Comparison of ENCODE assay signal across 16 cellular contexts in the genomic region with DNA sequence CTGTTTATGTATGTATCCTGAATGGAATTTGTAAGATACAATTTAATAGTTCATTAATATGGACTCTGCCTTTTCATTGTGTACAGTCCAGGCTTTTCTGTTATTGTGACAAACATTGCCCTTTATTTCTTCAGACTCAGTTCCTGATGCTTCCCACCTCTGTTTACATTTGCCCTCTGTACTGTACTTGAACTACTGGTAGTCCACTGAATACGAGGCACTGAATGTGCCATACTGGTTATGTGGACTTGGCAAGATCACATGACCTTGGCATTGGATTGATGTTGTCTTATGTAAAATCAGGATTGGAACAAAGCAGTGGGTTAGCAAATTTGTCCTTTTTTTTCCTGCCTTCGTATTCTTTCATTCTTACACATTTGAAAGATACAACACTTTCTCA.
"Had no signal": no experiment of that assay in that cellular context is flagged by ENCODE, and none has a peak within 500 bp of the region (broad histone marks: within the 10 kb centered on the region; RNA-seq: fewer than 3 reads in every experiment).

No MANE protein-coding gene starts in this region.

- H3K9me3 ChIP-seq: esophagus squamous epithelium, tibial nerve had no signal

- ATAC-seq: activated T-helper 17 cell treated with anti-CD3 and anti-CD28 coated beads, Interleukin-2, amount 50 U/mL, for 72 hours; effector memory CD8-positive, alpha-beta T cell had no signal

- H3K27ac ChIP-seq: cardiac muscle cell, esophagus squamous epithelium, tibial nerve had no signal

- DNase-seq: activated CD4-positive, alpha-beta memory T cell treated with anti-CD3 and anti-CD28 coated beads for 36 hours; activated CD4-positive, alpha-beta T cell treated with anti-CD3 and anti-CD28 coated beads for 36 hours; activated naive CD4-positive, alpha-beta T cell; activated naive CD8-positive, alpha-beta T cell treated with anti-CD3 and anti-CD28 coated beads for 36 hours; amygdala; effector memory CD8-positive, alpha-beta T cell; esophagus squamous epithelium; nephron progenitor cell; occipital lobe; stimulated activated CD4-positive, alpha-beta T cell treated with anti-CD3 and anti-CD28 coated beads, Interleukin-2, amount 100 ng/mL, for 24 hours had no signal

- H3K4me1 Mint-ChIP-seq: activated T-helper 17 cell treated with anti-CD3 and anti-CD28 coated beads, Interleukin-2, amount 50 U/mL, for 72 hours; nephron progenitor cell had no signal

- H3K4me3 Mint-ChIP-seq: activated CD4-positive, alpha-beta memory T cell treated with anti-CD3 and anti-CD28 coated beads for 36 hours; activated CD4-positive, alpha-beta T cell treated with anti-CD3 and anti-CD28 coated beads for 36 hours; activated naive CD8-positive, alpha-beta T cell treated with anti-CD3 and anti-CD28 coated beads for 36 hours; activated T-helper 17 cell treated with anti-CD3 and anti-CD28 coated beads, Interleukin-2, amount 50 U/mL, for 72 hours; effector memory CD8-positive, alpha-beta T cell; nephron progenitor cell; stimulated activated naive CD8-positive, alpha-beta T cell treated with anti-CD3 and anti-CD28 coated beads, Interleukin-15, Interleukin-2, amounts not matched to agents 100 ng/mL and 50 ng/mL, for 24 hours; T-helper 2 cell treated with Interferon-gamma antibody and Interleukin-4, amounts not matched to agents 5 μg/mL and 100 μg/mL, for 36 hours had no signal

- H3K27me3 Mint-ChIP-seq: activated CD4-positive, alpha-beta memory T cell treated with anti-CD3 and anti-CD28 coated beads for 36 hours; activated CD4-positive, alpha-beta T cell treated with anti-CD3 and anti-CD28 coated beads for 36 hours; activated naive CD8-positive, alpha-beta T cell treated with anti-CD3 and anti-CD28 coated beads for 36 hours; activated T-helper 17 cell treated with anti-CD3 and anti-CD28 coated beads, Interleukin-2, amount 50 U/mL, for 72 hours; effector memory CD8-positive, alpha-beta T cell; stimulated activated naive CD8-positive, alpha-beta T cell treated with anti-CD3 and anti-CD28 coated beads, Interleukin-15, Interleukin-2, amounts not matched to agents 100 ng/mL and 50 ng/mL, for 24 hours had no signal

- H3K27ac Mint-ChIP-seq: activated CD4-positive, alpha-beta memory T cell treated with anti-CD3 and anti-CD28 coated beads for 36 hours; activated CD4-positive, alpha-beta T cell treated with anti-CD3 and anti-CD28 coated beads for 36 hours; activated naive CD8-positive, alpha-beta T cell treated with anti-CD3 and anti-CD28 coated beads for 36 hours; activated T-helper 17 cell treated with anti-CD3 and anti-CD28 coated beads, Interleukin-2, amount 50 U/mL, for 72 hours; effector memory CD8-positive, alpha-beta T cell; nephron progenitor cell; stimulated activated naive CD8-positive, alpha-beta T cell treated with anti-CD3 and anti-CD28 coated beads, Interleukin-15, Interleukin-2, amounts not matched to agents 100 ng/mL and 50 ng/mL, for 24 hours; T-helper 2 cell treated with Interferon-gamma antibody and Interleukin-4, amounts not matched to agents 5 μg/mL and 100 μg/mL, for 36 hours had no signal

- H3K4me3 ChIP-seq: cardiac muscle cell, esophagus squamous epithelium, lung, tibial nerve had no signal

- H3K36me3 ChIP-seq: cardiac muscle cell, esophagus squamous epithelium, tibial nerve had no signal

- H3K4me1 ChIP-seq: esophagus squamous epithelium had no signal

- H3K27me3 ChIP-seq: cardiac muscle cell, esophagus squamous epithelium, tibial nerve had no signal

- H3K9me3 Mint-ChIP-seq: stimulated activated naive CD8-positive, alpha-beta T cell treated with anti-CD3 and anti-CD28 coated beads, Interleukin-15, Interleukin-2, amounts not matched to agents 100 ng/mL and 50 ng/mL, for 24 hours had no signal
